In the genomic region with DNA sequence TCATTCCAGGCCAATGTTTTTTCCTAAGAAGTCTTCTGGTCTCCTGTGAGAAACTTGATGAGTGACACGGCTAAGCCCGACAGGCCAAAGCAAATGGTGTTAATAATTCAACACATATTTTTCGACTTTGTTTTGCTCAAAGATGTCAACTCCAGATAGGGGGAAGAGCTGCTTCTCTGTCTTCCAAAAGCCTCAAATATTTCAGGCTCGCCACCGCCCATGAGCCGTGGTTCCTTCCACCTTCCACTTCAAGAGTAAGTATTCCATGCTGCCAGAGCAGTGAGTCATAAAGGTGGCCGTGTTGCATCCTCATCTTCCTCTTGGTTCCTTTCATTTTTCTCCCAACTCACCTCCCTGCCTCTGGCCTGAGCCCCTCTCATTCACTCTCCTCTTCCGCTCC, we compare ENCODE assay signal across 1 cellular context.
TF ChIP-seq lines count a peak whose summit lies in the region.

No MANE protein-coding gene starts in this region.

TF ChIP-seq in GM23338, 12 proteins besides CTCF, POLR2A, EP300 and RAD21 (continued from another document):
- no peak for TF ChIP-seq ZNF331 (CRISPR knock-in tag; IDR thresholded peaks at IDR 0.05; ENCODE audit: low read depth)
- no peak for TF ChIP-seq POLR2AphosphoS5 (IDR thresholded peaks at IDR 0.05; ENCODE audit: low read depth)
- TF ChIP-seq, protein P1, sequence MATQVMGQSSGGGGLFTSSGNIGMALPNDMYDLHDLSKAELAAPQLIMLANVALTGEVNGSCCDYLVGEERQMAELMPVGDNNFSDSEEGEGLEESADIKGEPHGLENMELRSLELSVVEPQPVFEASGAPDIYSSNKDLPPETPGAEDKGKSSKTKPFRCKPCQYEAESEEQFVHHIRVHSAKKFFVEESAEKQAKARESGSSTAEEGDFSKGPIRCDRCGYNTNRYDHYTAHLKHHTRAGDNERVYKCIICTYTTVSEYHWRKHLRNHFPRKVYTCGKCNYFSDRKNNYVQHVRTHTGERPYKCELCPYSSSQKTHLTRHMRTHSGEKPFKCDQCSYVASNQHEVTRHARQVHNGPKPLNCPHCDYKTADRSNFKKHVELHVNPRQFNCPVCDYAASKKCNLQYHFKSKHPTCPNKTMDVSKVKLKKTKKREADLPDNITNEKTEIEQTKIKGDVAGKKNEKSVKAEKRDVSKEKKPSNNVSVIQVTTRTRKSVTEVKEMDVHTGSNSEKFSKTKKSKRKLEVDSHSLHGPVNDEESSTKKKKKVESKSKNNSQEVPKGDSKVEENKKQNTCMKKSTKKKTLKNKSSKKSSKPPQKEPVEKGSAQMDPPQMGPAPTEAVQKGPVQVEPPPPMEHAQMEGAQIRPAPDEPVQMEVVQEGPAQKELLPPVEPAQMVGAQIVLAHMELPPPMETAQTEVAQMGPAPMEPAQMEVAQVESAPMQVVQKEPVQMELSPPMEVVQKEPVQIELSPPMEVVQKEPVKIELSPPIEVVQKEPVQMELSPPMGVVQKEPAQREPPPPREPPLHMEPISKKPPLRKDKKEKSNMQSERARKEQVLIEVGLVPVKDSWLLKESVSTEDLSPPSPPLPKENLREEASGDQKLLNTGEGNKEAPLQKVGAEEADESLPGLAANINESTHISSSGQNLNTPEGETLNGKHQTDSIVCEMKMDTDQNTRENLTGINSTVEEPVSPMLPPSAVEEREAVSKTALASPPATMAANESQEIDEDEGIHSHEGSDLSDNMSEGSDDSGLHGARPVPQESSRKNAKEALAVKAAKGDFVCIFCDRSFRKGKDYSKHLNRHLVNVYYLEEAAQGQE (IDR thresholded peaks at IDR 0.05; ENCODE audit: unreplicated experiment) = no peak
- no peak for TF ChIP-seq NANOG (IDR thresholded peaks at IDR 0.05; ENCODE audit: borderline replicate concordance)
- TF ChIP-seq, protein P2, sequence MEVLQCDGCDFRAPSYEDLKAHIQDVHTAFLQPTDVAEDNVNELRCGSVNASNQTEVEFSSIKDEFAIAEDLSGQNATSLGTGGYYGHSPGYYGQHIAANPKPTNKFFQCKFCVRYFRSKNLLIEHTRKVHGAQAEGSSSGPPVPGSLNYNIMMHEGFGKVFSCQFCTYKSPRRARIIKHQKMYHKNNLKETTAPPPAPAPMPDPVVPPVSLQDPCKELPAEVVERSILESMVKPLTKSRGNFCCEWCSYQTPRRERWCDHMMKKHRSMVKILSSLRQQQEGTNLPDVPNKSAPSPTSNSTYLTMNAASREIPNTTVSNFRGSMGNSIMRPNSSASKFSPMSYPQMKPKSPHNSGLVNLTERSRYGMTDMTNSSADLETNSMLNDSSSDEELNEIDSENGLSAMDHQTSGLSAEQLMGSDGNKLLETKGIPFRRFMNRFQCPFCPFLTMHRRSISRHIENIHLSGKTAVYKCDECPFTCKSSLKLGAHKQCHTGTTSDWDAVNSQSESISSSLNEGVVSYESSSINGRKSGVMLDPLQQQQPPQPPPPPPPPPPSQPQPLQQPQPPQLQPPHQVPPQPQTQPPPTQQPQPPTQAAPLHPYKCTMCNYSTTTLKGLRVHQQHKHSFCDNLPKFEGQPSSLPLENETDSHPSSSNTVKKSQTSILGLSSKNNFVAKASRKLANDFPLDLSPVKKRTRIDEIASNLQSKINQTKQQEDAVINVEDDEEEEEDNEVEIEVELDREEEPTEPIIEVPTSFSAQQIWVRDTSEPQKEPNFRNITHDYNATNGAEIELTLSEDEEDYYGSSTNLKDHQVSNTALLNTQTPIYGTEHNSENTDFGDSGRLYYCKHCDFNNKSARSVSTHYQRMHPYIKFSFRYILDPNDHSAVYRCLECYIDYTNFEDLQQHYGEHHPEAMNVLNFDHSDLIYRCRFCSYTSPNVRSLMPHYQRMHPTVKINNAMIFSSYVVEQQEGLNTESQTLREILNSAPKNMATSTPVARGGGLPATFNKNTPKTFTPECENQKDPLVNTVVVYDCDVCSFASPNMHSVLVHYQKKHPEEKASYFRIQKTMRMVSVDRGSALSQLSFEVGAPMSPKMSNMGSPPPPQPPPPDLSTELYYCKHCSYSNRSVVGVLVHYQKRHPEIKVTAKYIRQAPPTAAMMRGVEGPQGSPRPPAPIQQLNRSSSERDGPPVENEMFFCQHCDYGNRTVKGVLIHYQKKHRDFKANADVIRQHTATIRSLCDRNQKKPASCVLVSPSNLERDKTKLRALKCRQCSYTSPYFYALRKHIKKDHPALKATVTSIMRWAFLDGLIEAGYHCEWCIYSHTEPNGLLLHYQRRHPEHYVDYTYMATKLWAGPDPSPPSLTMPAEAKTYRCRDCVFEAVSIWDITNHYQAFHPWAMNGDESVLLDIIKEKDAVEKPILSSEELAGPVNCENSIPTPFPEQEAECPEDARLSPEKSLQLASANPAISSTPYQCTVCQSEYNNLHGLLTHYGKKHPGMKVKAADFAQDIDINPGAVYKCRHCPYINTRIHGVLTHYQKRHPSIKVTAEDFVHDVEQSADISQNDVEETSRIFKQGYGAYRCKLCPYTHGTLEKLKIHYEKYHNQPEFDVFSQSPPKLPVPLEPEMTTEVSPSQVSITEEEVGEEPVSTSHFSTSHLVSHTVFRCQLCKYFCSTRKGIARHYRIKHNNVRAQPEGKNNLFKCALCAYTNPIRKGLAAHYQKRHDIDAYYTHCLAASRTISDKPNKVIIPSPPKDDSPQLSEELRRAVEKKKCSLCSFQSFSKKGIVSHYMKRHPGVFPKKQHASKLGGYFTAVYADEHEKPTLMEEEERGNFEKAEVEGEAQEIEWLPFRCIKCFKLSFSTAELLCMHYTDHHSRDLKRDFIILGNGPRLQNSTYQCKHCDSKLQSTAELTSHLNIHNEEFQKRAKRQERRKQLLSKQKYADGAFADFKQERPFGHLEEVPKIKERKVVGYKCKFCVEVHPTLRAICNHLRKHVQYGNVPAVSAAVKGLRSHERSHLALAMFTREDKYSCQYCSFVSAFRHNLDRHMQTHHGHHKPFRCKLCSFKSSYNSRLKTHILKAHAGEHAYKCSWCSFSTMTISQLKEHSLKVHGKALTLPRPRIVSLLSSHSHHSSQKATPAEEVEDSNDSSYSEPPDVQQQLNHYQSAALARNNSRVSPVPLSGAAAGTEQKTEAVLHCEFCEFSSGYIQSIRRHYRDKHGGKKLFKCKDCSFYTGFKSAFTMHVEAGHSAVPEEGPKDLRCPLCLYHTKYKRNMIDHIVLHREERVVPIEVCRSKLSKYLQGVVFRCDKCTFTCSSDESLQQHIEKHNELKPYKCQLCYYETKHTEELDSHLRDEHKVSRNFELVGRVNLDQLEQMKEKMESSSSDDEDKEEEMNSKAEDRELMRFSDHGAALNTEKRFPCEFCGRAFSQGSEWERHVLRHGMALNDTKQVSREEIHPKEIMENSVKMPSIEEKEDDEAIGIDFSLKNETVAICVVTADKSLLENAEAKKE (CRISPR knock-in tag; IDR thresholded peaks at IDR 0.05) = no peak
- TF ChIP-seq JUNB (IDR thresholded peaks at IDR 0.05; ENCODE audit: unreplicated experiment) = no peak
